8 cellular contexts compared by ENCODE assay signal in genomic region chr14:104814701-104815100, GRCh38. TPM values are rescaled to one million over a fixed set of nuclear protein-coding genes. Genes with fewer than 3 reads are reported as not detected.
DNase-seq lines count a peak whose midpoint lies in the region; ATAC-seq and TF ChIP-seq lines count a peak whose summit lies in the region.
"Not testable (repeated sequence)": the region's sequence is repeated elsewhere in the genome, so short reads cannot be mapped to it uniquely, and the experiment has no call there.

No MANE protein-coding gene starts in this region.

- intact Hi-C loops in Panc1 (cut with micrococcal nuclease; ENCODE audit: unreplicated experiment), result not testable (repeated sequence)

- H3K27ac ChIP-seq in ACC112 (ENCODE audit: low read depth, low read length); GM23338 (ENCODE audit: low read depth); Panc1 (ENCODE audit: low read length); mucosa of rectum (ENCODE audit: low read depth in 2 of 2, low read length in 2 of 2): not testable (repeated sequence)
- H3K27ac ChIP-seq in gastroesophageal sphincter, result peak overlapping the region; percentile 91 to 95 (median 93)

- peaks cover 17% of the 10 kb centered on the region for H3K79me2 ChIP-seq in ACC112 (ENCODE audit: control insufficient read depth, insufficient read depth, low read length, unreplicated experiment)
- H3K79me2 ChIP-seq in GM23338 (replicated peaks; ENCODE audit: insufficient read depth), result not testable (repeated sequence)

- not testable (repeated sequence) for H3K9me3 ChIP-seq in Panc1 (ENCODE audit: control insufficient read depth, insufficient read depth, low read depth, low read length); gastroesophageal sphincter; mucosa of rectum (ENCODE audit: control insufficient read depth in 2 of 2, low read length in 2 of 2); skeletal muscle satellite cell (replicated peaks; ENCODE audit: low read length)

- not testable (repeated sequence) for H3K9me3 Mint-ChIP-seq in GM23338; activated T-cell treated with anti-CD3 and anti-CD28 coated beads, Interleukin-2, amount 50 U/mL, for 4 hours

- POLR2A ChIA-PET in Panc1 (lab: Charles Lee), result not testable (repeated sequence)

- H3K4me2 ChIP-seq in GM23338 (peak overlapping the region; percentile 94; the same call in 1 of the 2 replicates), skeletal muscle satellite cell (ENCODE audit: low read length) (peak overlapping the region; percentile 98)

- H3K4me1 ChIP-seq in ACC112 (ENCODE audit: control insufficient read depth, insufficient read depth, low read length, unreplicated experiment) (peaks cover 14% of the 10 kb centered on the region), Panc1 (ENCODE audit: control insufficient read depth, insufficient read depth, low read length) (peaks cover 16% of the 10 kb centered on the region), gastroesophageal sphincter (peaks cover 0 to 39% (median 18%) of the 10 kb centered on the region in 3 donors), mucosa of rectum (ENCODE audit: control insufficient read depth in 2 of 2, insufficient read depth in 2 of 2, low read length in 2 of 2) (peaks cover 10 to 11% of the 10 kb centered on the region in 2 donors)
- H3K4me1 ChIP-seq in GM23338 (ENCODE audit: insufficient read depth); skeletal muscle satellite cell (ENCODE audit: control insufficient read depth, insufficient read depth, low read length): not testable (repeated sequence)

- not testable (repeated sequence) for H3K9me2 ChIP-seq in GM23338 (ENCODE audit: insufficient read depth)

- not testable (repeated sequence) for H3K27me3 ChIP-seq in ACC112 (ENCODE audit: insufficient read depth, low read length); GM23338 (ENCODE audit: insufficient read depth); Panc1 (ENCODE audit: control insufficient read depth, insufficient read depth, low read length); gastroesophageal sphincter; mucosa of rectum (ENCODE audit: control insufficient read depth in 2 of 2, insufficient read depth in 2 of 2, low read length in 2 of 2); skeletal muscle satellite cell (ENCODE audit: control insufficient read depth, insufficient read depth, low read length)

- not testable (repeated sequence) for H3K27ac Mint-ChIP-seq in GM23338

- in situ Hi-C loops in Panc1 (cut with HindIII; ENCODE audit: low pct_unique_long_range_greater_than_20kb, low sequenced_read_pairs), result not testable (repeated sequence)

- H3K4me3 ChIP-seq in ACC112 (ENCODE audit: low read depth, low read length) (peak overlapping the region; percentile 99), GM23338 (peak overlapping the region; percentile 90; the same call in 1 of the 2 replicates), Panc1 (ENCODE audit: low read depth in 2 of 2, low read length in 2 of 2) (peak overlapping the region; percentile 73 to 75), cardiac fibroblast (replicated peaks in 1 of 2; ENCODE audit: low read depth in 2 of 2, low read length in 2 of 2) (peak overlapping the region; percentile 83 to 87), gastroesophageal sphincter (peak overlapping the region; percentile 78 to 79), mucosa of rectum (ENCODE audit: low read length in 2 of 2) (peak overlapping the region; percentile 84 to 86), skeletal muscle satellite cell (ENCODE audit: low read length) (peak overlapping the region; percentile 95)

- peak overlapping the region; percentile 93 for H3K4me3 Mint-ChIP-seq in GM23338
- H3K4me3 Mint-ChIP-seq in activated T-cell treated with anti-CD3 and anti-CD28 coated beads, Interleukin-2, amount 50 U/mL, for 4 hours, result peak overlapping the region; percentile 92

- H2AFZ ChIP-seq in ACC112 (ENCODE audit: low read length, unreplicated experiment); GM23338: not testable (repeated sequence)

- CTCF ChIA-PET in Panc1 (lab: Charles Lee), result not testable (repeated sequence)

- not testable (repeated sequence) for H3K4me1 Mint-ChIP-seq in GM23338
- H3K4me1 Mint-ChIP-seq in activated T-cell treated with anti-CD3 and anti-CD28 coated beads, Interleukin-2, amount 50 U/mL, for 4 hours (ENCODE audit: low read depth), result peaks cover 13% of the 10 kb centered on the region

- not testable (repeated sequence) for TF ChIP-seq CTCF in GM23338 (conservative IDR thresholded peaks at IDR 0.05; ENCODE audit: low read depth in 2 of 2); Panc1 (IDR thresholded peaks at IDR 0.05); cardiac fibroblast (IDR thresholded peaks at IDR 0.05; ENCODE audit: low read depth, low read length); gastroesophageal sphincter (IDR thresholded peaks at IDR 0.05)

- WGBS in gastroesophageal sphincter (ENCODE audit: low coverage in 1 of 2), 2 donors, result 68 to 73% methylated on average over 4 to 13 of the region's 15 CpGs

- H3K36me3 Mint-ChIP-seq in GM23338 (ENCODE audit: low read depth); activated T-cell treated with anti-CD3 and anti-CD28 coated beads, Interleukin-2, amount 50 U/mL, for 4 hours (ENCODE audit: insufficient read depth): not testable (repeated sequence)

- not testable (repeated sequence) for H3K36me3 ChIP-seq in ACC112 (ENCODE audit: insufficient read depth, low read length); GM23338 (ENCODE audit: insufficient read depth); Panc1 (ENCODE audit: control insufficient read depth, insufficient read depth, low read length); gastroesophageal sphincter; mucosa of rectum (ENCODE audit: control insufficient read depth in 2 of 2, insufficient read depth in 2 of 2, low read length in 2 of 2); skeletal muscle satellite cell (ENCODE audit: insufficient read depth, low read length)

- not testable (repeated sequence) for H3K27me3 Mint-ChIP-seq in GM23338 (ENCODE audit: insufficient read depth, low read depth, poor library complexity); activated T-cell treated with anti-CD3 and anti-CD28 coated beads, Interleukin-2, amount 50 U/mL, for 4 hours (ENCODE audit: low read depth)

- not testable (repeated sequence) for BruUV-seq in Panc1 (replicated peaks; lab: Mats Ljungman, UMichigan)

- not testable (repeated sequence) for ATAC-seq in GM23338; Panc1; activated T-cell treated with anti-CD3 and anti-CD28 coated beads, Interleukin-2, amount 50 U/mL, for 4 hours; gastroesophageal sphincter

- not testable (repeated sequence) for H3F3A ChIP-seq in GM23338 (replicated peaks; ENCODE audit: low read depth)

- not testable (repeated sequence) for H3K9ac ChIP-seq in mucosa of rectum (ENCODE audit: low read depth in 1 of 2, low read length in 2 of 2)
- H3K9ac ChIP-seq in skeletal muscle satellite cell (ENCODE audit: low read depth, low read length), result peak overlapping the region; percentile 92

- TF ChIP-seq EP300 in gastroesophageal sphincter (IDR thresholded peaks at IDR 0.05), result not testable (repeated sequence)

- H4K20me1 ChIP-seq in GM23338 (replicated peaks; ENCODE audit: insufficient read depth), result not testable (repeated sequence)

- TF ChIP-seq POLR2A in gastroesophageal sphincter (IDR thresholded peaks at IDR 0.05), result not testable (repeated sequence)

- not testable (repeated sequence) for DNase-seq in GM23338 (ENCODE audit: low spot score); Panc1 (ENCODE audit: low read depth, low spot score); activated T-cell treated with anti-CD3 and anti-CD28 coated beads, Interleukin-2, amount 50 U/mL, for 4 hours; cardiac fibroblast (ENCODE audit: low read depth in 2 of 2)

RNA-seq across cellular contexts. Expression of gene ZBTB42, which starts 13.8 kb away (rescaled TPM):
- total RNA-seq in GM23338 (2014; rRNA removed; shearing (Covaris generic)), result 4.4 and 7.5 TPM in 2 replicates
- polyA plus RNA-seq in GM23338 (2016; fragmentation: Nextera tagmentation; extraction: Ambion mirVana), result 0.66 and 0.70 TPM in 2 replicates
- total RNA-seq in Panc1 (2021; ENCODE audit: unreplicated experiment), result 16.5 TPM
- polyA plus RNA-seq in Panc1 (2012; ENCODE audit: insufficient read length), result 17.3 TPM
- 1 to 10 TPM; 3.6 to 4.1 (median 4.0) TPM for total RNA-seq in activated T-cell treated with anti-CD3 and anti-CD28 coated beads, Interleukin-2, amount 50 U/mL, for 4 hours
- 1 to 10 TPM; 2.0 to 4.8 (median 3.2) TPM for total RNA-seq in gastroesophageal sphincter
- total RNA-seq in skeletal muscle satellite cell (2012; rRNA removed), result 3.8 and 3.9 TPM in 2 replicates

RNA-seq across cellular contexts. Expression of gene AKT1, which starts 19.2 kb away (rescaled TPM):
- 74.3 and 78.7 TPM in 2 replicates for total RNA-seq in GM23338 (2014; rRNA removed; shearing (Covaris generic))
- polyA plus RNA-seq in GM23338 (2016; fragmentation: Nextera tagmentation; extraction: Ambion mirVana), result 19.2 and 23.7 TPM in 2 replicates
- total RNA-seq in Panc1 (2021; ENCODE audit: unreplicated experiment) (175 TPM), gastroesophageal sphincter (100 to 1,000 TPM; 134 to 283 (median 143) TPM)
- polyA plus RNA-seq in Panc1 (2012; ENCODE audit: insufficient read length), result 296 TPM
- total RNA-seq in activated T-cell treated with anti-CD3 and anti-CD28 coated beads, Interleukin-2, amount 50 U/mL, for 4 hours, result 100 to 1,000 TPM; 107 to 124 (median 116) TPM
- 180 and 188 TPM in 2 replicates for total RNA-seq in skeletal muscle satellite cell (2012; rRNA removed)

RNA-seq across cellular contexts. Expression of gene CEP170B, which starts 50.4 kb away (rescaled TPM):
- 31.3 and 37.1 TPM in 2 replicates for total RNA-seq in GM23338 (2014; rRNA removed; shearing (Covaris generic))
- 4.6 and 5.3 TPM in 2 replicates for polyA plus RNA-seq in GM23338 (2016; fragmentation: Nextera tagmentation; extraction: Ambion mirVana)
- 17.8 TPM for total RNA-seq in Panc1 (2021; ENCODE audit: unreplicated experiment)
- polyA plus RNA-seq in Panc1 (2012; ENCODE audit: insufficient read length), result 14.5 TPM
- total RNA-seq in activated T-cell treated with anti-CD3 and anti-CD28 coated beads, Interleukin-2, amount 50 U/mL, for 4 hours, result 10 to 100 TPM in 1 of 3 donors, 1 to 10 TPM in 2; 6.9 to 11.1 (median 7.5) TPM
- total RNA-seq in gastroesophageal sphincter, result 10 to 100 TPM; 18.7 to 64.7 (median 25.5) TPM
- 20.8 and 22.6 TPM in 2 replicates for total RNA-seq in skeletal muscle satellite cell (2012; rRNA removed)
